Comparison of ENCODE assay signal across 9 cellular contexts in the genomic region with DNA sequence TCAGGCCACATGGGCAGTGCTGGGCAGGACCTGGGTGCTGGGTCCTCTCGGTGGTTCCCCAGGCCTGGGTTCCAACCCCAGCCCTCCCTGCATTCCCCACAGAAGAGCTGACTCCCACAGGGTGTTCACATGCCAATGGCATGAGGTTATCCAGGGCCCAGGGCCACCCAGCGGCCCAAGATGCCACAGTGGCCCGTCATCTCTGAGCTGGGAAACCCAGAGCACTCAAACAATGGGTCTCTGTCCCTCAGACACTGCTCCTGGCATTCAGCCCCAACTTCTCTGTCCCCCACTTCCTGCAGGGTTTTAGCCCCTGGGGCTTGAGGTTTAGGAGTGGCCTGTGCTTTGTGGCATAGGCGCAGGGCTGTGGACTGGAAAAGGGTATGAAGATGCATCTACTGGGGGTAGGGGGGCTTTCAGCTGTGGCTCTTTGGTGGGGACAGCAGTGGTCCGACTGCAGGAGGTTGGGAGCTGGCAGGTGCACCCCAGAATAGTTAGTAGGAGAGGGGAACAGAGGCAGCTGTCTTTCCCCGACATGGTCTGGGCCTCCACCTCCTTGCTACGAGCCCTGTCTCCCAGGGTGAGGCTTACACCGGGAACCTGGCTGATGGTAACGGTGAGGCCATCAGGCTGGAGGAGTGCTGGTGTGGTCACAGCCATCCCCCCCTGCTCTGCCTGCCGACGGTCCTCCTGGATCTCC. TPM values are rescaled to one million over a fixed set of nuclear protein-coding genes. Genes with fewer than 3 reads are reported as not detected.
DNase-seq lines count a peak whose midpoint lies in the region; ATAC-seq and TF ChIP-seq lines count a peak whose summit lies in the region.
"Had no signal": no experiment of that assay in that cellular context is flagged by ENCODE, and none has a peak within 500 bp of the region (broad histone marks: within the 10 kb centered on the region; RNA-seq: fewer than 3 reads in every experiment).

No MANE protein-coding gene starts in this region.

- H3K27me3 Mint-ChIP-seq in activated CD8-positive, alpha-beta T cell treated with anti-CD3 and anti-CD28 coated beads for 36 hours: no peaks in the 10 kb centered on the region
- H3K27me3 Mint-ChIP-seq: activated B cell treated with CpG ODN at 0.5 μM for 24 hours had no signal

- H3K36me3 Mint-ChIP-seq in activated CD8-positive, alpha-beta T cell treated with anti-CD3 and anti-CD28 coated beads for 36 hours (ENCODE audit: low read depth): no peaks in the 10 kb centered on the region

- H3K4me3 Mint-ChIP-seq in activated CD8-positive, alpha-beta T cell treated with anti-CD3 and anti-CD28 coated beads for 36 hours: no peak overlapping the region
- H3K4me3 Mint-ChIP-seq: activated B cell treated with CpG ODN at 0.5 μM for 24 hours had no signal

- H3K27ac Mint-ChIP-seq in activated CD8-positive, alpha-beta T cell treated with anti-CD3 and anti-CD28 coated beads for 36 hours: no peak overlapping the region
- H3K27ac Mint-ChIP-seq: activated B cell treated with CpG ODN at 0.5 μM for 24 hours had no signal

- POLR2A ChIA-PET in activated CD8-positive, alpha-beta T cell treated with anti-CD3 and anti-CD28 coated beads for 36 hours (lab: Charles Lee): interaction anchor here (1.4 to 3.3 kb wide), 2 partner anchors 16 to 30 kb away, joined by 3 to 12 read pairs; partner anchors contain the start of gene PLCB2

- no peaks in the 10 kb centered on the region for H3K9me3 Mint-ChIP-seq in activated CD8-positive, alpha-beta T cell treated with anti-CD3 and anti-CD28 coated beads for 36 hours
- H3K9me3 Mint-ChIP-seq: activated B cell treated with CpG ODN at 0.5 μM for 24 hours had no signal

- H3K4me1 Mint-ChIP-seq in activated CD8-positive, alpha-beta T cell treated with anti-CD3 and anti-CD28 coated beads for 36 hours (ENCODE audit: low read depth): peaks cover 8% of the 10 kb centered on the region

- CTCF ChIA-PET in activated CD8-positive, alpha-beta T cell treated with anti-CD3 and anti-CD28 coated beads for 36 hours (lab: Charles Lee): interaction anchor here (0.8 to 12.4 kb wide), 19 partner anchors 10 to 293 kb away, joined by 3 to 376 read pairs (median 7); partner anchors contain the start of genes DISP2, INAFM2, IVD and PHGR1

- H3K4me3 ChIP-seq in fibroblast of the aortic adventitia (ENCODE audit: low read depth, low read length): peak overlapping the region; percentile 64

- no peak for ATAC-seq in activated CD8-positive, alpha-beta T cell treated with anti-CD3 and anti-CD28 coated beads for 36 hours

- intact Hi-C loops in activated CD8-positive, alpha-beta T cell treated with anti-CD3 and anti-CD28 coated beads for 36 hours (cut with micrococcal nuclease): no loop called here

- TF ChIP-seq CTCF in fibroblast of the aortic adventitia (IDR thresholded peaks at IDR 0.05; ENCODE audit: insufficient read depth, low read length): no peak
- TF ChIP-seq CTCF in activated CD8-positive, alpha-beta T cell treated with anti-CD3 and anti-CD28 coated beads for 36 hours (IDR thresholded peaks at IDR 0.05): no peak

- DNase-seq in AG08396 (ENCODE audit: low spot score) (peak; percentile 93), SK-MEL-5 (ENCODE audit: low read depth, low spot score) (peak; percentile 65), fibroblast of the aortic adventitia (ENCODE audit: low read depth) (peak; percentile 75), nucleus accumbens (lab: John Stamatoyannopoulos, UW) (peak in 47 of 56 donors; percentile 15 to 80 (median 59)), HPDE6-E6E7 (ENCODE audit: extremely low spot score) (no peak), DMS 273 (lab: John Stamatoyannopoulos, UW; ENCODE audit: unreplicated experiment) (no peak)
- no peak for DNase-seq in activated effector memory CD4-positive, alpha-beta T cell treated with Interleukin-2 at 50 U/mL for 16 hours
- no peak for DNase-seq in activated CD8-positive, alpha-beta T cell treated with anti-CD3 and anti-CD28 coated beads for 36 hours
- DNase-seq: activated B cell treated with CpG ODN at 0.5 μM for 24 hours had no signal

- in situ Hi-C loops in SK-MEL-5 (cut with HindIII; ENCODE audit: low pct_unique_long_range_greater_than_20kb, low sequenced_read_pairs): no loop called here

RNA-seq across cellular contexts. Expression of gene CCDC9B, which starts 1.7 kb away (rescaled TPM):
- 5.0 and 5.5 TPM in 2 replicates for total RNA-seq in SK-MEL-5 (2014; rRNA removed; shearing (Covaris generic))
- 4.3 and 4.9 TPM in 2 replicates for polyA plus RNA-seq in SK-MEL-5 (2015; cell fraction: cytosol; rRNA removed)
- polyA plus RNA-seq in SK-MEL-5 (2015; cell fraction: nucleus; rRNA removed): 51.2 and 53.9 TPM in 2 replicates
- total RNA-seq in fibroblast of the aortic adventitia (ENCODE audit: low replicate concordance): 6.7 and 16.2 TPM in 2 replicates
- 1 to 10 TPM; 1.4 to 2.3 TPM for total RNA-seq in activated CD8-positive, alpha-beta T cell treated with anti-CD3 and anti-CD28 coated beads for 36 hours

RNA-seq across cellular contexts. Expression of gene PHGR1, which starts 11.8 kb away (rescaled TPM):
- total RNA-seq in SK-MEL-5 (2014; rRNA removed; shearing (Covaris generic)): not detected in 2 replicates
- polyA plus RNA-seq in SK-MEL-5 (2015; cell fraction: cytosol; rRNA removed): not detected in 2 replicates
- polyA plus RNA-seq in SK-MEL-5 (2015; cell fraction: nucleus; rRNA removed): not detected in 2 replicates
- not detected in 2 replicates for total RNA-seq in fibroblast of the aortic adventitia (ENCODE audit: low replicate concordance)
- total RNA-seq in activated CD8-positive, alpha-beta T cell treated with anti-CD3 and anti-CD28 coated beads for 36 hours: not detected
- total RNA-seq: activated B cell treated with CpG ODN at 0.5 μM for 24 hours had no signal

RNA-seq across cellular contexts. Expression of gene INAFM2, which starts 15.6 kb away (rescaled TPM):
- total RNA-seq in SK-MEL-5 (2014; rRNA removed; shearing (Covaris generic)): 11.5 and 12.3 TPM in 2 replicates
- 11.6 and 17.8 TPM in 2 replicates for polyA plus RNA-seq in SK-MEL-5 (2015; cell fraction: cytosol; rRNA removed)
- 7.5 and 7.6 TPM in 2 replicates for polyA plus RNA-seq in SK-MEL-5 (2015; cell fraction: nucleus; rRNA removed)
- total RNA-seq in fibroblast of the aortic adventitia (ENCODE audit: low replicate concordance): 8.1 and 8.9 TPM in 2 replicates
- 10 to 100 TPM; 15.0 to 16.9 TPM for total RNA-seq in activated CD8-positive, alpha-beta T cell treated with anti-CD3 and anti-CD28 coated beads for 36 hours

RNA-seq across cellular contexts. Expression of gene DISP2, which starts 18.9 kb away (rescaled TPM):
- total RNA-seq in SK-MEL-5 (2014; rRNA removed; shearing (Covaris generic)): 0.34 and 0.80 TPM in 2 replicates
- 0.65 and 0.84 TPM in 2 replicates for polyA plus RNA-seq in SK-MEL-5 (2015; cell fraction: cytosol; rRNA removed)
- 0.25 and 0.35 TPM in 2 replicates for polyA plus RNA-seq in SK-MEL-5 (2015; cell fraction: nucleus; rRNA removed)
- total RNA-seq in fibroblast of the aortic adventitia (ENCODE audit: low replicate concordance): 0.08 and 0.36 TPM in 2 replicates
- under 1 TPM; 0.09 to 0.20 TPM for total RNA-seq in activated CD8-positive, alpha-beta T cell treated with anti-CD3 and anti-CD28 coated beads for 36 hours

RNA-seq across cellular contexts. Expression of gene PLCB2, which starts 31.3 kb away (rescaled TPM):
- total RNA-seq in SK-MEL-5 (2014; rRNA removed; shearing (Covaris generic)): 1.9 and 3.2 TPM in 2 replicates
- polyA plus RNA-seq in SK-MEL-5 (2015; cell fraction: cytosol; rRNA removed): 0.69 and 1.4 TPM in 2 replicates
- polyA plus RNA-seq in SK-MEL-5 (2015; cell fraction: nucleus; rRNA removed): 4.2 and 6.5 TPM in 2 replicates
- 0.27 TPM in 1 of 2 replicates, not detected in the other for total RNA-seq in fibroblast of the aortic adventitia (ENCODE audit: low replicate concordance)
- 10 to 100 TPM; 44.6 to 58.8 TPM for total RNA-seq in activated CD8-positive, alpha-beta T cell treated with anti-CD3 and anti-CD28 coated beads for 36 hours

Comparison
In these comparisons a context has a peak if more than half of its experiments do, and no peak if none do; other contexts are left out.
1. DNase-seq: peak in AG08396 (single experiment), SK-MEL-5 (single experiment), fibroblast of the aortic adventitia (single experiment) and nucleus accumbens (47 of 56); none in activated effector memory CD4-positive, alpha-beta T cell treated with Interleukin-2 at 50 U/mL for 16 hours (single experiment), activated CD8-positive, alpha-beta T cell treated with anti-CD3 and anti-CD28 coated beads for 36 hours (single experiment), HPDE6-E6E7 (single experiment) and DMS 273 (single experiment).